Comparison of ENCODE assay signal across 8 cellular contexts in genomic region chr13:94712812-94713555, GRCh38. TPM values are rescaled to one million over a fixed set of nuclear protein-coding genes. Genes with fewer than 3 reads are reported as not detected.
DNase-seq lines count a peak whose midpoint lies in the region; ATAC-seq and TF ChIP-seq lines count a peak whose summit lies in the region.

No MANE protein-coding gene starts in this region.

- 1 to 2% (median 2%) methylated on average over 60 to 79 of the region's 79 CpGs for WGBS in ovary, 3 donors

- peak; percentile 31 for DNase-seq in activated CD4-positive, alpha-beta T cell treated with anti-CD3 and anti-CD28 coated beads for 36 hours
- DNase-seq in activated CD4-positive, alpha-beta T cell treated with anti-CD3 and anti-CD28 coated beads, Interleukin-2, amount 50 U/mL, for 1 hour = no peak
- DNase-seq in SK-N-MC (ENCODE audit: low read depth, low spot score) (no peak), fibroblast of the aortic adventitia (ENCODE audit: low read depth) (peak; percentile 35), ovary (peak in 2 of 5 donors; percentile 33 to 50), HuH-7 (ENCODE audit: low spot score) (no peak), cerebellar cortex (ENCODE audit: low spot score) (no peak), kidney glomerular epithelial cell (lab: John Stamatoyannopoulos, UW) (no peak)

- ATAC-seq in activated CD4-positive, alpha-beta T cell treated with anti-CD3 and anti-CD28 coated beads for 36 hours = no peak

- H3K9me3 Mint-ChIP-seq in activated CD4-positive, alpha-beta T cell treated with anti-CD3 and anti-CD28 coated beads for 36 hours (ENCODE audit: low read depth) = no peaks in the 10 kb centered on the region

- H3K36me3 Mint-ChIP-seq in activated CD4-positive, alpha-beta T cell treated with anti-CD3 and anti-CD28 coated beads for 36 hours (ENCODE audit: low read depth) = no peaks in the 10 kb centered on the region

- no peaks in the 10 kb centered on the region for H3K9me3 ChIP-seq in SK-N-MC (ENCODE audit: low read depth, low read length)
- no peaks in the 10 kb centered on the region for H3K9me3 ChIP-seq in ovary

- no peaks in the 10 kb centered on the region for H3K36me3 ChIP-seq in SK-N-MC (ENCODE audit: insufficient read depth, low read length)
- no peaks in the 10 kb centered on the region for H3K36me3 ChIP-seq in ovary

- peaks cover 13% of the 10 kb centered on the region for H3K4me1 Mint-ChIP-seq in activated CD4-positive, alpha-beta T cell treated with anti-CD3 and anti-CD28 coated beads for 36 hours

- no peak for TF ChIP-seq POLR2A in ovary (IDR thresholded peaks at IDR 0.05)

- intact Hi-C loops in activated CD4-positive, alpha-beta T cell treated with anti-CD3 and anti-CD28 coated beads for 36 hours (cut with DNase I, micrococcal nuclease) = loop anchor here (5.0 to 10.0 kb wide), 5 partner anchors 91 to 1379 kb away; partner anchors contain the start of gene HS6ST3 (in 1 of the 2)
- intact Hi-C loops in ovary (cut with DNase I) = no loop called here

- peaks cover 65% of the 10 kb centered on the region for H3K27me3 Mint-ChIP-seq in activated CD4-positive, alpha-beta T cell treated with anti-CD3 and anti-CD28 coated beads for 36 hours

- H3K4me1 ChIP-seq in ovary (ENCODE audit: insufficient read depth) = peaks cover 5% of the 10 kb centered on the region

- H3K4me3 ChIP-seq in SK-N-MC = peak overlapping the region; percentile 84
- H3K4me3 ChIP-seq in fibroblast of the aortic adventitia (ENCODE audit: low read depth, low read length) = peak overlapping the region; percentile 22
- peak overlapping the region; percentile 2 for H3K4me3 ChIP-seq in ovary

- no peak for TF ChIP-seq CTCF in fibroblast of the aortic adventitia (IDR thresholded peaks at IDR 0.05; ENCODE audit: insufficient read depth, low read length)
- TF ChIP-seq CTCF in ovary (IDR thresholded peaks at IDR 0.05) = no peak

- no peaks in the 10 kb centered on the region for H3K27me3 ChIP-seq in ovary

- H3K4me3 Mint-ChIP-seq in activated CD4-positive, alpha-beta T cell treated with anti-CD3 and anti-CD28 coated beads for 36 hours = peak overlapping the region; percentile 67

- CTCF ChIA-PET in activated CD4-positive, alpha-beta T cell treated with anti-CD3 and anti-CD28 coated beads for 36 hours (lab: Charles Lee) = interaction anchor here (1.0 kb wide), 1 partner anchor 38 kb away, joined by 3 read pairs; no protein-coding TSS in a partner anchor

- no peak for TF ChIP-seq EP300 in ovary (IDR thresholded peaks at IDR 0.05)

- no peak overlapping the region for H3K27ac ChIP-seq in SK-N-MC
- H3K27ac ChIP-seq in ovary = no peak overlapping the region

- no peak overlapping the region for H3K27ac Mint-ChIP-seq in activated CD4-positive, alpha-beta T cell treated with anti-CD3 and anti-CD28 coated beads for 36 hours

- H3K9ac ChIP-seq in SK-N-MC (ENCODE audit: insufficient read length) = no peak overlapping the region

- POLR2A ChIA-PET in activated CD4-positive, alpha-beta T cell treated with anti-CD3 and anti-CD28 coated beads for 36 hours (lab: Charles Lee) = no interaction called here

RNA-seq across cellular contexts. Expression of gene SOX21, which starts 0.6 kb away (rescaled TPM):
- not detected for total RNA-seq in activated CD4-positive, alpha-beta T cell treated with anti-CD3 and anti-CD28 coated beads for 36 hours
- total RNA-seq in fibroblast of the aortic adventitia (ENCODE audit: low replicate concordance) (0.09 TPM in 1 of 2 replicates, not detected in the other), ovary (not detected)
- under 1 TPM in 1 of 2 donors, not detected in 1; 0.02 TPM for polyA plus RNA-seq in ovary

Comparison
In these comparisons a context has a peak if more than half of its experiments do, and no peak if none do; other contexts are left out.
1. DNase-seq: peak in activated CD4-positive, alpha-beta T cell treated with anti-CD3 and anti-CD28 coated beads for 36 hours (single experiment) and fibroblast of the aortic adventitia (single experiment); none in activated CD4-positive, alpha-beta T cell treated with anti-CD3 and anti-CD28 coated beads, Interleukin-2, amount 50 U/mL, for 1 hour (single experiment), SK-N-MC (single experiment), HuH-7 (single experiment), cerebellar cortex (single experiment) and kidney glomerular epithelial cell (single experiment).
2. H3K4me3 ChIP-seq: peak in every context shown above with its lines; median percentile 84 in SK-N-MC; 22 in fibroblast of the aortic adventitia; 2 in ovary.
3. intact Hi-C loops: an anchor here in activated CD4-positive, alpha-beta T cell treated with anti-CD3 and anti-CD28 coated beads for 36 hours (5.0 to 10.0 kb wide); none called in ovary.